10 cellular contexts compared by ENCODE assay signal in genomic region chr12:124498870-124499753, GRCh38.
DNase-seq lines count a peak whose midpoint lies in the region; ATAC-seq and TF ChIP-seq lines count a peak whose summit lies in the region.
"Had no signal": no experiment of that assay in that cellular context is flagged by ENCODE, and none has a peak within 500 bp of the region (broad histone marks: within the 10 kb centered on the region; RNA-seq: fewer than 3 reads in every experiment).

No MANE protein-coding gene starts in this region.

- no peak for ATAC-seq in WTC11
- no peak for ATAC-seq in HG03135 (IDR thresholded peaks at IDR 0.05; ENCODE audit: unreplicated experiment)

- no peaks in the 10 kb centered on the region for H3K36me3 ChIP-seq in cardiac muscle cell

- no peaks in the 10 kb centered on the region for H3K27me3 Mint-ChIP-seq in WTC11 (ENCODE audit: low read depth)
- H3K27me3 Mint-ChIP-seq: IgD-negative memory B cell had no signal

- DNase-seq in WTC11 (ENCODE audit: low spot score) (no peak), cardiac muscle cell (ENCODE audit: low read depth in 1 of 2, low spot score in 1 of 2) (peak in 1 of 2 donors; percentile 68), RPMI8226 (no peak), HPDE6-E6E7 (ENCODE audit: extremely low spot score) (no peak)
- DNase-seq in activated effector memory CD4-positive, alpha-beta T cell treated with Interleukin-2 at 50 U/mL for 16 hours, result no peak
- DNase-seq: foreskin melanocyte had no signal

- H3K27me3 ChIP-seq in cardiac muscle cell, result no peaks in the 10 kb centered on the region

- H3K9me3 ChIP-seq in cardiac muscle cell (ENCODE audit: low read depth), result no peaks in the 10 kb centered on the region

- peaks cover 45% of the 10 kb centered on the region for H3K4me1 ChIP-seq in cardiac muscle cell (ENCODE audit: low read depth)

- peak overlapping the region; percentile 97 for H3K27ac Mint-ChIP-seq in WTC11
- H3K27ac Mint-ChIP-seq: IgD-negative memory B cell had no signal

- H3K4me3 Mint-ChIP-seq in WTC11, result no peak overlapping the region

- H3K36me3 Mint-ChIP-seq in WTC11, result peaks cover 5% of the 10 kb centered on the region; the same call in 1 of the 2 replicates

- H3K4me1 Mint-ChIP-seq in WTC11, result peaks cover 64% of the 10 kb centered on the region

- CTCF ChIA-PET in WTC11 (lab: Charles Lee), result interaction anchor here (0.7 to 4.0 kb wide), 4 partner anchors 11 to 67 kb away, joined by 3 to 12 read pairs (median 4); no protein-coding TSS in a partner anchor

- TF ChIP-seq CTCF in GM12872 (IDR thresholded peaks at IDR 0.05; ENCODE audit: insufficient read depth, low read depth, low read length) (0 out of 3 replicates have a peak, but pooled peaks have one; percentile 13), WTC11 (IDR thresholded peaks at IDR 0.05) (no peak), cardiac muscle cell (IDR thresholded peaks at IDR 0.05; ENCODE audit: low read depth, low read length) (peak; percentile 30)

- no peak overlapping the region for H3K4me3 ChIP-seq in cardiac muscle cell
- H3K4me3 ChIP-seq in skin epidermis, result no peak overlapping the region

- H3K9me3 Mint-ChIP-seq in WTC11, result no peaks in the 10 kb centered on the region
- H3K9me3 Mint-ChIP-seq: IgD-negative memory B cell had no signal

- H3K27ac ChIP-seq in cardiac muscle cell (peak overlapping the region; percentile 95), skin epidermis (peak overlapping the region in 11 of 21 experiments; percentile 3 to 72 (median 50))

- POLR2A ChIA-PET in WTC11 (lab: Charles Lee), result no interaction called here

TF ChIP-seq in WTC11, 78 proteins besides CTCF, POLR2A, EP300 and RAD21:
- TF ChIP-seq MLX (CRISPR knock-in tag; IDR thresholded peaks at IDR 0.05) (no peak), IRF1 (CRISPR knock-in tag; IDR thresholded peaks at IDR 0.05) (no peak), ZNF138 (CRISPR knock-in tag; conservative IDR thresholded peaks at IDR 0.05) (no peak), HMGA2 (CRISPR knock-in tag; IDR thresholded peaks at IDR 0.05) (no peak), PRDM15 (CRISPR knock-in tag; IDR thresholded peaks at IDR 0.05) (no peak)
